In genomic region chr1:111621050-111621449, GRCh38 we compare ENCODE assay signal across 1 cellular context.
TF ChIP-seq lines count a peak whose summit lies in the region.

No MANE protein-coding gene starts in this region.

TF ChIP-seq in HepG2, 621 proteins besides CTCF, POLR2A, EP300 and RAD21 (continued from another document):
- TF ChIP-seq ARID5B (CRISPR knock-in tag; IDR thresholded peaks at IDR 0.05) (no peak), ZNF556 (CRISPR knock-in tag; IDR thresholded peaks at IDR 0.05; ENCODE audit: borderline replicate concordance) (no peak), ZNF136 (CRISPR knock-in tag; IDR thresholded peaks at IDR 0.05; ENCODE audit: low read depth) (no peak)
